In the genomic region with DNA sequence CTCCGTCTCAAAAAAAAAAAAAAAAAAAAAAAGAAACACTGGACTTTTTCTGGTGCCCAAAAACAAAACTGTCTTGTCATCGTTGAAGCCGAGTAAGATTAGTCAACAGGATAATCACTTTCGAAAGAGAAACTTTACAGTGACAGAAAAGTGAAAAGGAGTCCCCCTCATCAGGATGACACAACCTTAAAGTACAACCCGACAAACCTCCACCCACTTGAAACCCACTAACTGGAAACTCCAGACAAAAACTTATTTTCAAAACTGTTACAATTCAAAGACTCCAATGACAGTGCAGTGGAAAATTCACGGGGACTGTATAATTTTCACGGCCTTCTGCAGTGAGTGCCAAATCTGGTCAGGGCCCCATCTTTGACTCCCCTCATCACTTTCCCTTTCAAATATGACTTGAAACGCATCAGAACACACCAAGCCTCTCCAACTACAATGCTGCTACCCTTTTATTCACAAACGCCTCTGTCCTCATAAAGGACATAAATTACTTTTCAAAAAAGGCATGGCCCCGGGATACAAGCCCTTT, we compare ENCODE assay signal across 8 cellular contexts. TPM values are rescaled to one million over a fixed set of nuclear protein-coding genes. Genes with fewer than 3 reads are reported as not detected.
DNase-seq lines count a peak whose midpoint lies in the region; ATAC-seq and TF ChIP-seq lines count a peak whose summit lies in the region.

No MANE protein-coding gene starts in this region.

- H3K27ac ChIP-seq in duodenal mucosa (ENCODE audit: low read depth, low read length) (peak overlapping the region; percentile 88), tibial artery (peak overlapping the region; percentile 93 to 98)

- peaks cover 30 to 53% (median 45%) of the 10 kb centered on the region in 4 donors for H3K4me1 Mint-ChIP-seq in naive thymus-derived CD8-positive, alpha-beta T cell

- H3K4me3 Mint-ChIP-seq in naive thymus-derived CD8-positive, alpha-beta T cell = peak overlapping the region; percentile 87 to 100 (median 97)

- POLR2A ChIA-PET in naive thymus-derived CD8-positive, alpha-beta T cell (lab: Charles Lee) = interaction anchor here (0.6 to 4.4 kb wide), 9 partner anchors 11 to 271 kb away, joined by 3 to 42 read pairs (median 5); a partner anchor contains a TSS

- H3K4me3 ChIP-seq in duodenal mucosa (ENCODE audit: low read depth in 1 of 2, low read length in 2 of 2) (peak overlapping the region; percentile 70 to 71), tibial artery (peak overlapping the region; percentile 80 to 93)

- peak overlapping the region; percentile 48 to 98 (median 94) for H3K27ac Mint-ChIP-seq in naive thymus-derived CD8-positive, alpha-beta T cell

- H3K9me3 ChIP-seq in duodenal mucosa (ENCODE audit: control insufficient read depth in 1 of 2, low read length in 2 of 2) (no peaks in the 10 kb centered on the region), tibial artery (no peaks in the 10 kb centered on the region)

- DNase-seq in A172 (ENCODE audit: low spot score) (peak; percentile 53), T-helper 2 cell (peak in 3 of 5 experiments; percentile 22 to 83 (median 26)), tibial artery (no peak), SW 1271 (lab: John Stamatoyannopoulos, UW) (no peak)
- peak in 6 of 10 donors; percentile 7 to 57 (median 38) for DNase-seq in naive thymus-derived CD8-positive, alpha-beta T cell

- intact Hi-C loops in tibial artery (cut with DNase I; ENCODE audit: low total_unique reads) = no loop called here

- H3K27me3 ChIP-seq in duodenal mucosa (ENCODE audit: control insufficient read depth in 1 of 2, insufficient read depth in 2 of 2, low read length in 2 of 2) (no peaks in the 10 kb centered on the region), tibial artery (no peaks in the 10 kb centered on the region)

- no peaks in the 10 kb centered on the region for H3K9me3 Mint-ChIP-seq in naive thymus-derived CD8-positive, alpha-beta T cell

- H3K36me3 ChIP-seq in duodenal mucosa (ENCODE audit: control insufficient read depth in 1 of 2, insufficient read depth in 2 of 2, low read length in 2 of 2) (no peaks in the 10 kb centered on the region), tibial artery (no peaks in the 10 kb centered on the region)

- ATAC-seq in GM18909 (IDR thresholded peaks at IDR 0.05; ENCODE audit: poor library complexity, unreplicated experiment) (peak; percentile 73), HG03196 (IDR thresholded peaks at IDR 0.05; ENCODE audit: unreplicated experiment) (peak; percentile 61)
- peak; percentile 65 to 66 for ATAC-seq in naive thymus-derived CD8-positive, alpha-beta T cell

- H3K4me1 ChIP-seq in duodenal mucosa (ENCODE audit: control insufficient read depth in 1 of 2, insufficient read depth in 2 of 2, low read length in 2 of 2) = peaks cover 0 to 11% of the 10 kb centered on the region in 2 donors
- peaks cover 0 to 51% (median 10%) of the 10 kb centered on the region in 4 donors for H3K4me1 ChIP-seq in tibial artery

- H3K27me3 Mint-ChIP-seq in naive thymus-derived CD8-positive, alpha-beta T cell = peaks cover 0 to 1% (median 0%) of the 10 kb centered on the region in 5 donors

- peak overlapping the region; percentile 36 to 68 for H3K9ac ChIP-seq in duodenal mucosa (ENCODE audit: low read depth in 1 of 2, low read length in 2 of 2)

- TF ChIP-seq CTCF in tibial artery (IDR thresholded peaks at IDR 0.05) = no peak

- H3K36me3 Mint-ChIP-seq in naive thymus-derived CD8-positive, alpha-beta T cell = no peaks in the 10 kb centered on the region

RNA-seq across cellular contexts. Expression of a gene that starts 1.2 kb away (rescaled TPM):
- 78.1 and 79.4 TPM in 2 replicates for total RNA-seq in A172 (2014; rRNA removed; shearing (Covaris generic))
- 100 to 1,000 TPM; 119 to 122 TPM for total RNA-seq in naive thymus-derived CD8-positive, alpha-beta T cell
- polyA plus RNA-seq in naive thymus-derived CD8-positive, alpha-beta T cell = 10 to 100 TPM; 26.4 to 65.3 (median 33.5) TPM

RNA-seq across cellular contexts. Expression of a gene that starts 50.5 kb away (rescaled TPM):
- 44.9 and 69.4 TPM in 2 replicates for total RNA-seq in A172 (2014; rRNA removed; shearing (Covaris generic))
- total RNA-seq in naive thymus-derived CD8-positive, alpha-beta T cell = 10 to 100 TPM; 78.6 to 84.9 TPM
- polyA plus RNA-seq in naive thymus-derived CD8-positive, alpha-beta T cell = 10 to 100 TPM in 1 of 3 donors, 1 to 10 TPM in 2; 7.4 to 16.3 (median 7.5) TPM

Comparison
In these comparisons a context has a peak if more than half of its experiments do, and no peak if none do; other contexts are left out.
1. DNase-seq: peak in A172 (single experiment), T-helper 2 cell (3 of 5) and naive thymus-derived CD8-positive, alpha-beta T cell (6 of 10); none in tibial artery (0 of 2) and SW 1271 (0 of 2).
2. Peak in every context shown above with its lines, with median percentiles within 50 percentile points of each other: ATAC-seq.